8 cellular contexts compared by ENCODE assay signal in genomic region chr3:9933561-9934234, GRCh38. TPM values are rescaled to one million over a fixed set of nuclear protein-coding genes. Genes with fewer than 3 reads are reported as not detected.
DNase-seq lines count a peak whose midpoint lies in the region; ATAC-seq and TF ChIP-seq lines count a peak whose summit lies in the region.

TSS of gene CRELD1 (plus strand) at chr3:9933834. CDS start at chr3:9934439, 605 bp downstream.

- H3K36me3 Mint-ChIP-seq in T-cell: peaks cover 19% of the 10 kb centered on the region

- POLR2A ChIA-PET in T-cell (lab: Charles Lee): interaction anchor here (0.5 to 2.2 kb wide), 13 partner anchors 13 to 1339 kb away, joined by 3 to 14 read pairs (median 7); partner anchors contain the start of genes ATG7 (in 1 of the 2), FANCD2 (in 1 of the 2), IL17RE (in 1 of the 2) and JAGN1 (in 1 of the 2)

- H3K9ac ChIP-seq in adipocyte (ENCODE audit: low read length): peak within 1 kb of the TSS; percentile 89

- peaks cover 31% of the 10 kb centered on the region for H3K36me3 ChIP-seq in adipocyte (ENCODE audit: control insufficient read depth, insufficient read depth, low read length, severe bottlenecking)
- H3K36me3 ChIP-seq in transverse colon: no peaks in the 10 kb centered on the region

- no peaks in the 10 kb centered on the region for H3K9me3 Mint-ChIP-seq in T-cell

- H3K4me1 ChIP-seq in adipocyte (ENCODE audit: control insufficient read depth, insufficient read depth, low read length) (peaks cover 32% of the 10 kb centered on the region), transverse colon (peaks cover 11 to 35% (median 27%) of the 10 kb centered on the region in 4 donors)

- H3K4me3 Mint-ChIP-seq in T-cell: peak within 1 kb of the TSS; percentile 89 to 98 (median 94)

- ATAC-seq in HG02642 (IDR thresholded peaks at IDR 0.05; ENCODE audit: poor library complexity, unreplicated experiment): peak; percentile 90
- peak; percentile 82 to 87 (median 84) for ATAC-seq in T-cell (replicated peaks in 1 of 4)

- H3K4me1 Mint-ChIP-seq in T-cell: peaks cover 36 to 47% (median 36%) of the 10 kb centered on the region in 3 donors

- H3K27ac Mint-ChIP-seq in T-cell: peak within 1 kb of the TSS; percentile 96 to 98

- intact Hi-C loops in cardiac septum (cut with DNase I) (loop anchor here (2.0 to 10.0 kb wide), 2 partner anchors 17 to 291 kb away; partner anchors contain the start of gene IL17RC), transverse colon (cut with DNase I; ENCODE audit: low total_unique reads) (no loop called here)

- DNase-seq in GM12865 (ENCODE audit: low read depth) (peak; percentile 97), NCI-H1417 (lab: John Stamatoyannopoulos, UW) (peak; percentile 83 to 92 (median 89)), T-cell (peak; percentile 90 to 98 (median 96)), adipocyte (ENCODE audit: low read depth) (peak; percentile 96), cardiac septum (ENCODE audit: low spot score) (peak; percentile 98), pons (ENCODE audit: low spot score) (peak; percentile 94), transverse colon (peak; percentile 98)

- in situ Hi-C loops in transverse colon (cut with MboI; ENCODE audit: low pct_ligation_motif_present in 1 of 4, low pct_unique_long_range_greater_than_20kb in 1 of 4, low sequenced_read_pairs in 3 of 4): no loop called here

- WGBS in transverse colon (ENCODE audit: low coverage in 1 of 2), 2 donors: 0% methylated on average over 6 to 28 of the region's 50 CpGs

- TF ChIP-seq EP300 in transverse colon (IDR thresholded peaks at IDR 0.05; ENCODE audit: low read depth): no peak

- no peaks in the 10 kb centered on the region for H3K27me3 Mint-ChIP-seq in T-cell

- H3K27ac ChIP-seq in transverse colon: peak within 1 kb of the TSS; percentile 90 to 100 (median 96)

- CTCF ChIA-PET in T-cell (lab: Charles Lee): interaction anchor here (0.7 to 3.3 kb wide), 11 partner anchors 8 to 388 kb away, joined by 3 to 33 read pairs (median 5); partner anchors contain the start of genes EMC3 (in 1 of the 2), FANCD2 (in 1 of the 2), PRRT3 (in 1 of the 2) and SEC13 (in 1 of the 2)

- H3K4me3 ChIP-seq in GM12865 (ENCODE audit: low read depth, low read length): peak within 1 kb of the TSS; percentile 86
- peak within 1 kb of the TSS; percentile 89 for H3K4me3 ChIP-seq in adipocyte (ENCODE audit: low read length)
- peak within 1 kb of the TSS; percentile 64 to 94 (median 86) for H3K4me3 ChIP-seq in transverse colon

- H3K9me3 ChIP-seq in adipocyte (ENCODE audit: control insufficient read depth, low read length) (no peaks in the 10 kb centered on the region), transverse colon (no peaks in the 10 kb centered on the region)

- no peaks in the 10 kb centered on the region for H3K27me3 ChIP-seq in adipocyte (replicated peaks; ENCODE audit: control insufficient read depth, insufficient read depth, low read length)
- H3K27me3 ChIP-seq in transverse colon: no peaks in the 10 kb centered on the region

- TF ChIP-seq POLR2A in transverse colon (IDR thresholded peaks at IDR 0.05): peak; percentile 84

- TF ChIP-seq CTCF in GM12865 (IDR thresholded peaks at IDR 0.05; ENCODE audit: insufficient read depth, low read depth, low read length, missing control alignments): no peak
- TF ChIP-seq CTCF in transverse colon (IDR thresholded peaks at IDR 0.05): no peak

RNA-seq across cellular contexts. Expression of gene CRELD1, which starts in this region (rescaled TPM):
- total RNA-seq in T-cell (10 to 100 TPM; 23.0 to 55.2 (median 48.0) TPM), cardiac septum (60.1 TPM), transverse colon (10 to 100 TPM in 3 of 4 donors, 1 to 10 TPM in 1; 7.1 to 36.8 (median 18.9) TPM)

Comparison
In these comparisons a context has a peak if more than half of its experiments do, and no peak if none do; other contexts are left out.
1. Peak in every context shown above with its lines: DNase-seq, ATAC-seq, H3K4me3 ChIP-seq and H3K27ac ChIP-seq.